Comparison of ENCODE assay signal across 8 cellular contexts in genomic region chr9:117487555-117488175, GRCh38.
A peak's percentile ranks its signal among the peaks of the same experiment; 100 is the strongest.
DNase-seq lines count a peak whose midpoint lies in the region; ATAC-seq and TF ChIP-seq lines count a peak whose summit lies in the region.

No MANE protein-coding gene starts in this region.

- H3K4me1 ChIP-seq in OCI-LY1 (ENCODE audit: insufficient read depth, low read length, severe bottlenecking), result peaks cover 4% of the 10 kb centered on the region
- no peaks in the 10 kb centered on the region for H3K4me1 ChIP-seq in adrenal gland (replicated peaks in 1 of 2)

- H3K9me3 ChIP-seq in OCI-LY1 (ENCODE audit: low read length) (no peaks in the 10 kb centered on the region), adrenal gland (replicated peaks in 1 of 3) (no peaks in the 10 kb centered on the region)

- peak; percentile 95 for ATAC-seq in GM21786 (IDR thresholded peaks at IDR 0.05; ENCODE audit: unreplicated experiment)

- H3K9me2 ChIP-seq in OCI-LY1 (ENCODE audit: low read depth, low read length), result no peaks in the 10 kb centered on the region

- no peak overlapping the region for H3K4me2 ChIP-seq in OCI-LY1 (ENCODE audit: low read length)

- DNase-seq in GM10266 (ENCODE audit: extremely low spot score), result peak; percentile 67
- peak; percentile 42 to 84 (median 61) for DNase-seq in adrenal gland
- peak in 50 of 51 donors; percentile 26 to 84 (median 60) for DNase-seq in hypothalamus (lab: John Stamatoyannopoulos, UW)
- no peak for DNase-seq in retinal pigment epithelial cell (ENCODE audit: low read depth)
- no peak for DNase-seq in SW 1271 (lab: John Stamatoyannopoulos, UW)

- H4K20me1 ChIP-seq in OCI-LY1 (ENCODE audit: insufficient read depth, low read length), result no peaks in the 10 kb centered on the region

- no peak overlapping the region for H2AFZ ChIP-seq in OCI-LY1 (ENCODE audit: low read length)

- H3K9ac ChIP-seq in OCI-LY1 (ENCODE audit: low read length), result no peak overlapping the region

- no peaks in the 10 kb centered on the region for H3K27me3 ChIP-seq in OCI-LY1 (ENCODE audit: insufficient read depth, low read length)
- H3K27me3 ChIP-seq in adrenal gland, result no peaks in the 10 kb centered on the region

- TF ChIP-seq EP300 in Ishikawa (IDR thresholded peaks at IDR 0.05; ENCODE audit: borderline replicate concordance), result no peak

- TF ChIP-seq POLR2A in adrenal gland (IDR thresholded peaks at IDR 0.05), result no peak

- H3K27ac ChIP-seq in OCI-LY1 (ENCODE audit: low read depth, low read length, poor library complexity, severe bottlenecking), result no peak overlapping the region
- no peak overlapping the region for H3K27ac ChIP-seq in adrenal gland

- H3K79me2 ChIP-seq in OCI-LY1 (ENCODE audit: insufficient read depth, low read length), result no peaks in the 10 kb centered on the region

- H3K36me3 ChIP-seq in OCI-LY1 (ENCODE audit: insufficient read depth, low read length), result no peaks in the 10 kb centered on the region
- no peaks in the 10 kb centered on the region for H3K36me3 ChIP-seq in adrenal gland (replicated peaks in 1 of 2)

- no peaks in the 10 kb centered on the region for H3F3A ChIP-seq in OCI-LY1 (ENCODE audit: insufficient read depth, low read length)

- peak; percentile 75 for TF ChIP-seq RAD21 in Ishikawa (IDR thresholded peaks at IDR 0.05; ENCODE audit: low read depth)

- H3K4me3 ChIP-seq in OCI-LY1 (ENCODE audit: low read depth, low read length, poor library complexity, severe bottlenecking), result no peak overlapping the region
- H3K4me3 ChIP-seq in adrenal gland, result no peak overlapping the region
- H3K4me3 ChIP-seq in retinal pigment epithelial cell (ENCODE audit: low read length), result peak overlapping the region; percentile 18

- TF ChIP-seq CTCF in GM10266 (IDR thresholded peaks at IDR 0.05; ENCODE audit: control insufficient read depth, insufficient read depth, low read depth, missing control alignments) (peak; percentile 99), OCI-LY1 (IDR thresholded peaks at IDR 0.05; ENCODE audit: low read length) (peak; percentile 98), adrenal gland (IDR thresholded peaks at IDR 0.05) (peak; percentile 74 to 92 (median 84)), retinal pigment epithelial cell (conservative IDR thresholded peaks at IDR 0.05; ENCODE audit: low read depth, low read length) (peak; percentile 95)

- intact Hi-C loops in adrenal gland (cut with DNase I), result no loop called here

- 7 to 19% (median 11%) methylated on average over 8 to 15 of the region's 15 CpGs for WGBS in adrenal gland, 4 donors

TF ChIP-seq in Ishikawa, 13 proteins besides CTCF, POLR2A, EP300 and RAD21:
- TF ChIP-seq FOXM1 (IDR thresholded peaks at IDR 0.05; ENCODE audit: borderline replicate concordance, low read depth) (no peak), CREB1 (IDR thresholded peaks at IDR 0.05; ENCODE audit: low read depth) (no peak), MAX (IDR thresholded peaks at IDR 0.05) (0 out of 2 replicates have a peak, but pooled peaks have one; percentile 13), TEAD4 (IDR thresholded peaks at IDR 0.05) (no peak), REST (IDR thresholded peaks at IDR 0.05; ENCODE audit: low read depth) (no peak), NFIC (IDR thresholded peaks at IDR 0.05) (no peak), TCF12 (IDR thresholded peaks at IDR 0.05; ENCODE audit: low read depth) (no peak), EGR1 (IDR thresholded peaks at IDR 0.05) (no peak)

Comparison
In these comparisons a context has a peak if more than half of its experiments do, and no peak if none do; other contexts are left out.
1. DNase-seq: peak in GM10266 (single experiment), adrenal gland (7 of 7) and hypothalamus (50 of 51); none in retinal pigment epithelial cell (single experiment) and SW 1271 (0 of 2).
2. Peak in every context shown above with its lines, with median percentiles within 50 percentile points of each other: CTCF ChIP-seq.